22 cellular contexts compared by ENCODE assay signal in genomic region chr2:240630771-240631560, GRCh38. TPM values are rescaled to one million over a fixed set of nuclear protein-coding genes. Genes with fewer than 3 reads are reported as not detected.
DNase-seq lines count a peak whose midpoint lies in the region; ATAC-seq, FAIRE-seq and TF ChIP-seq lines count a peak whose summit lies in the region.
"Had no signal": no experiment of that assay in that cellular context is flagged by ENCODE, and none has a peak within 500 bp of the region (broad histone marks: within the 10 kb centered on the region; RNA-seq: fewer than 3 reads in every experiment).

No MANE protein-coding gene starts in this region.

- peaks cover 34% of the 10 kb centered on the region for H3K9me3 ChIP-seq in HepG2 (ENCODE audit: low read length)
- H3K9me3 ChIP-seq in suprapubic skin: no peaks in the 10 kb centered on the region
- H3K9me3 ChIP-seq: MG63 had no signal

- intact Hi-C loops in HepG2 (cut with micrococcal nuclease; ENCODE audit: unreplicated experiment): no loop called here

- no peaks in the 10 kb centered on the region for H3K27me3 ChIP-seq in HepG2 (ENCODE audit: control insufficient read depth in 1 of 2, insufficient read depth in 2 of 2, low read length in 2 of 2)
- H3K27me3 ChIP-seq in suprapubic skin: no peaks in the 10 kb centered on the region
- H3K27me3 ChIP-seq: BLaER1, MG63 had no signal

- in situ Hi-C loops in HepG2 (cut with HindIII; ENCODE audit: extremely low pct_ligation_motif_present, low pct_unique_long_range_greater_than_20kb): no loop called here

- H3K9ac ChIP-seq in HepG2 (ENCODE audit: insufficient read depth, low read depth, low read length): no peak overlapping the region
- H3K9ac ChIP-seq: BLaER1, GM23248 had no signal

- H3K4me3 ChIP-seq in HepG2 (replicated peaks in 1 of 3; ENCODE audit: insufficient read depth in 1 of 3, low read depth in 2 of 3, low read length in 3 of 3): no peak overlapping the region
- H3K4me3 ChIP-seq in suprapubic skin: no peak overlapping the region
- H3K4me3 ChIP-seq: BLaER1, GM23248, MG63, PC-9 had no signal

- no peak overlapping the region for H3K4me2 ChIP-seq in HepG2 (ENCODE audit: low read depth, low read length)
- H3K4me2 ChIP-seq: BLaER1, PC-9 had no signal

- CTCF ChIA-PET in HepG2 (lab: Yijun Ruan, JAX; ENCODE audit: low intra/inter-chr PET ratio, low total read pairs): no interaction called here

- FAIRE-seq in HepG2 (lab: Jason Lieb, UNC): no peak
- FAIRE-seq: GM12891 had no signal

- H2AFZ ChIP-seq in HepG2 (ENCODE audit: low read length): no peak overlapping the region
- H2AFZ ChIP-seq: GM23248, PC-9 had no signal

- H4K20me1 ChIP-seq in HepG2 (ENCODE audit: insufficient read depth, low read length): no peaks in the 10 kb centered on the region
- H4K20me1 ChIP-seq: BLaER1 had no signal

- H3K4me1 Mint-ChIP-seq in chondrocyte (ENCODE audit: low read depth): no peaks in the 10 kb centered on the region
- peaks cover 16% of the 10 kb centered on the region for H3K4me1 Mint-ChIP-seq in nephron progenitor cell

- DNase-seq in activated CD4-positive, alpha-beta T cell treated with anti-CD3 and anti-CD28 coated beads for 1 hour: peak; percentile 5
- DNase-seq in activated CD4-positive, alpha-beta T cell treated with anti-CD3 and anti-CD28 coated beads, Interleukin-2, amount 50 U/mL, for 1 hour: no peak
- DNase-seq in chondrocyte (ENCODE audit: low spot score) (peak; percentile 71), HepG2 (ENCODE audit: low spot score) (no peak), suprapubic skin (ENCODE audit: low spot score in 2 of 2) (peak; percentile 39 to 49), NCI-H1105 (lab: John Stamatoyannopoulos, UW) (no peak), nephron progenitor cell (no peak), SK-N-DZ (ENCODE audit: low spot score) (no peak)
- DNase-seq: DMS 273 treated with DMSO at 0.1 percent for 48 hours, GF-D8, GM23248, HCEC 1CT, MG63, NCI-H1092, NCI-H1694, NCI-H510A treated with DMSO at 0.1 percent for 48 hours, NCI-H82, PC-9 had no signal

- no peak for ATAC-seq in HepG2

- no peak for TF ChIP-seq RAD21 in HepG2 (CRISPR knock-in tag; IDR thresholded peaks at IDR 0.05)

- POLR2A ChIA-PET in HepG2 (lab: Yijun Ruan, JAX): interaction anchor here (1.8 kb wide), 1 partner anchor 45 kb away, joined by 4 read pairs; the partner anchor contains the start of gene CAPN10

- TF ChIP-seq POLR2A in HepG2 (IDR thresholded peaks at IDR 0.05; ENCODE audit: insufficient read depth in 1 of 2, low read depth in 2 of 2, low read length in 2 of 2) (no peak), suprapubic skin (IDR thresholded peaks at IDR 0.05) (no peak)

- H3K27me3 Mint-ChIP-seq in chondrocyte (ENCODE audit: low read depth) (no peaks in the 10 kb centered on the region), nephron progenitor cell (ENCODE audit: low read depth, poor library complexity) (no peaks in the 10 kb centered on the region)

- peaks cover 12% of the 10 kb centered on the region for H3K9me3 Mint-ChIP-seq in chondrocyte (ENCODE audit: low read depth)
- H3K9me3 Mint-ChIP-seq in nephron progenitor cell: peaks cover 42% of the 10 kb centered on the region

- 63% methylated on average over 10 of the region's 21 CpGs for WGBS in HepG2 (ENCODE audit: low lambda C conversion rate)
- 96% methylated on average over 9 of the region's 21 CpGs for WGBS in suprapubic skin

- H3K4me3 Mint-ChIP-seq in chondrocyte (ENCODE audit: unreplicated experiment) (no peak overlapping the region), nephron progenitor cell (no peak overlapping the region)

- H3K36me3 Mint-ChIP-seq in chondrocyte (ENCODE audit: low read depth): peaks cover 4% of the 10 kb centered on the region
- no peaks in the 10 kb centered on the region for H3K36me3 Mint-ChIP-seq in nephron progenitor cell (ENCODE audit: low read depth)

- H3K27ac Mint-ChIP-seq in chondrocyte (ENCODE audit: unreplicated experiment) (no peak overlapping the region), nephron progenitor cell (no peak overlapping the region)

- H3K4me1 ChIP-seq in HepG2 (ENCODE audit: insufficient read depth, low read length) (peaks cover 32% of the 10 kb centered on the region), suprapubic skin (no peaks in the 10 kb centered on the region)

- H3K27ac ChIP-seq in HepG2 (ENCODE audit: extremely low read length, insufficient read depth, low read length): no peak overlapping the region
- H3K27ac ChIP-seq in suprapubic skin: no peak overlapping the region
- H3K27ac ChIP-seq: BLaER1, GM23248, PC-9 had no signal

- no peak for TF ChIP-seq CTCF in chondrocyte (IDR thresholded peaks at IDR 0.05)
- no peak for TF ChIP-seq CTCF in HepG2 (CRISPR knock-in tag; IDR thresholded peaks at IDR 0.05)
- no peak for TF ChIP-seq CTCF in suprapubic skin (IDR thresholded peaks at IDR 0.05)
- no peak for TF ChIP-seq CTCF in nephron progenitor cell (IDR thresholded peaks at IDR 0.05)

- BruUV-seq in HepG2 (replicated peaks; lab: Mats Ljungman, UMichigan): no TSS peak

- H3K79me2 ChIP-seq in HepG2 (ENCODE audit: insufficient read depth, low read length): no peaks in the 10 kb centered on the region

- no peak for TF ChIP-seq EP300 in HepG2 (IDR thresholded peaks at IDR 0.05; ENCODE audit: low read depth in 2 of 2, low read length in 2 of 2)
- TF ChIP-seq EP300 in HepG2 (CRISPR knock-in tag; IDR thresholded peaks at IDR 0.05; ENCODE audit: borderline replicate concordance): no peak
- TF ChIP-seq EP300 in suprapubic skin (IDR thresholded peaks at IDR 0.05): no peak

- H3K36me3 ChIP-seq in HepG2 (replicated peaks in 1 of 2; ENCODE audit: control insufficient read depth in 1 of 2, insufficient read depth in 2 of 2, low read length in 2 of 2) (no peaks in the 10 kb centered on the region; a peak in 2 of 5 replicates), suprapubic skin (no peaks in the 10 kb centered on the region)
- H3K36me3 ChIP-seq: MG63 had no signal

RNA-seq across cellular contexts. Expression of gene GPR35, which starts 5.7 kb away (rescaled TPM):
- 1.9 to 2.9 TPM (median 2.8 TPM) in 3 replicates for total RNA-seq in chondrocyte
- 21.6 and 27.1 TPM in 2 replicates for total RNA-seq in HepG2 (2016; rRNA removed; fragmentation: Illumina TruSeq; extraction: Trizol)
- 10.2 and 10.8 TPM in 2 replicates for total RNA-seq in HepG2 (2016; cell fraction: cytosol; rRNA removed; fragmentation: Illumina TruSeq; extraction: Trizol; ENCODE audit: low read depth)
- total RNA-seq in HepG2 (2016; cell fraction: insoluble cytoplasmic fraction; rRNA removed; fragmentation: Illumina TruSeq; extraction: Trizol): 21.3 and 26.9 TPM in 2 replicates
- 25.5 and 33.7 TPM in 2 replicates for total RNA-seq in HepG2 (2016; cell fraction: membrane; rRNA removed; fragmentation: Illumina TruSeq; extraction: Trizol)
- 19.4 and 20.1 TPM in 2 replicates for total RNA-seq in HepG2 (2016; cell fraction: nucleus; rRNA removed; fragmentation: Illumina TruSeq; extraction: Trizol)
- polyA plus RNA-seq in HepG2 (2011; rRNA removed): 44.2 and 60.8 TPM in 2 replicates
- polyA plus RNA-seq in HepG2 (2011; cell fraction: cytosol; rRNA removed): 37.9 and 80.2 TPM in 2 replicates
- polyA plus RNA-seq in HepG2 (2011; cell fraction: nucleus; rRNA removed): 150 and 165 TPM in 2 replicates
- polyA plus RNA-seq in HepG2 (2012): 34.0 and 39.9 TPM in 2 replicates
- 6.5 and 7.6 TPM in 2 replicates for polyA plus RNA-seq in HepG2 (2016; cell fraction: cytosol; fragmentation: Illumina TruSeq; extraction: Trizol; ENCODE audit: low read depth)
- 14.4 and 15.8 TPM in 2 replicates for polyA plus RNA-seq in HepG2 (2016; cell fraction: insoluble cytoplasmic fraction; fragmentation: Illumina TruSeq; extraction: Trizol; ENCODE audit: low read depth)
- polyA plus RNA-seq in HepG2 (2016; cell fraction: membrane; fragmentation: Illumina TruSeq; extraction: Trizol; ENCODE audit: low read depth): 17.8 and 17.9 TPM in 2 replicates
- polyA plus RNA-seq in HepG2 (2016; cell fraction: nucleus; fragmentation: Illumina TruSeq; extraction: Trizol; ENCODE audit: insufficient read depth, low read depth): 29.6 and 37.8 TPM in 2 replicates
- 0.14 and 219 TPM in 2 replicates for polyA minus RNA-seq in HepG2 (2011; rRNA and poly(A)+ RNA removed; ENCODE audit: low replicate concordance)
- 44.3 and 46.7 TPM in 2 replicates for polyA minus RNA-seq in HepG2 (2011; cell fraction: cytosol; rRNA and poly(A)+ RNA removed)
- polyA minus RNA-seq in HepG2 (2011; cell fraction: nucleus; rRNA and poly(A)+ RNA removed): 30.9 and 33.3 TPM in 2 replicates
- total RNA-seq in suprapubic skin: 1 to 10 TPM; 1.4 to 7.5 (median 2.5) TPM
- not detected in 2 replicates for polyA plus RNA-seq in SK-N-DZ (2014; cell fraction: cytosol; rRNA removed)
- 0.16 TPM in 1 of 2 replicates, not detected in the other for polyA plus RNA-seq in SK-N-DZ (2014; cell fraction: nucleus; rRNA removed)
- total RNA-seq: GM23248 had no signal

RNA-seq across cellular contexts. Expression of gene CAPN10, which starts 44.4 kb away (rescaled TPM):
- total RNA-seq in chondrocyte (22.0 to 29.4 TPM (median 22.7 TPM) in 3 replicates), HepG2 (2016; rRNA removed; fragmentation: Illumina TruSeq; extraction: Trizol) (16.5 and 32.4 TPM in 2 replicates), suprapubic skin (10 to 100 TPM; 31.3 to 73.6 (median 37.9) TPM)
- total RNA-seq in HepG2 (2016; cell fraction: cytosol; rRNA removed; fragmentation: Illumina TruSeq; extraction: Trizol; ENCODE audit: low read depth): 18.3 and 20.3 TPM in 2 replicates
- 16.1 and 35.0 TPM in 2 replicates for total RNA-seq in HepG2 (2016; cell fraction: insoluble cytoplasmic fraction; rRNA removed; fragmentation: Illumina TruSeq; extraction: Trizol)
- 28.2 and 28.4 TPM in 2 replicates for total RNA-seq in HepG2 (2016; cell fraction: membrane; rRNA removed; fragmentation: Illumina TruSeq; extraction: Trizol)
- total RNA-seq in HepG2 (2016; cell fraction: nucleus; rRNA removed; fragmentation: Illumina TruSeq; extraction: Trizol): 26.3 and 36.2 TPM in 2 replicates
- polyA plus RNA-seq in HepG2 (2011; rRNA removed): 27.6 and 40.7 TPM in 2 replicates
- 15.8 and 24.7 TPM in 2 replicates for polyA plus RNA-seq in HepG2 (2011; cell fraction: cytosol; rRNA removed)
- polyA plus RNA-seq in HepG2 (2011; cell fraction: nucleus; rRNA removed): 157 and 173 TPM in 2 replicates
- polyA plus RNA-seq in HepG2 (2012): 24.4 and 27.6 TPM in 2 replicates
- polyA plus RNA-seq in HepG2 (2016; cell fraction: cytosol; fragmentation: Illumina TruSeq; extraction: Trizol; ENCODE audit: low read depth): 9.1 and 9.4 TPM in 2 replicates
- polyA plus RNA-seq in HepG2 (2016; cell fraction: insoluble cytoplasmic fraction; fragmentation: Illumina TruSeq; extraction: Trizol; ENCODE audit: low read depth): 17.4 and 18.2 TPM in 2 replicates
- polyA plus RNA-seq in HepG2 (2016; cell fraction: membrane; fragmentation: Illumina TruSeq; extraction: Trizol; ENCODE audit: low read depth): 15.5 and 17.2 TPM in 2 replicates
- polyA plus RNA-seq in HepG2 (2016; cell fraction: nucleus; fragmentation: Illumina TruSeq; extraction: Trizol; ENCODE audit: insufficient read depth, low read depth): 59.4 and 61.4 TPM in 2 replicates
- polyA minus RNA-seq in HepG2 (2011; rRNA and poly(A)+ RNA removed; ENCODE audit: low replicate concordance): 11.2 and 33.8 TPM in 2 replicates
- 10.8 TPM in 2 replicates for polyA minus RNA-seq in HepG2 (2011; cell fraction: cytosol; rRNA and poly(A)+ RNA removed)
- polyA minus RNA-seq in HepG2 (2011; cell fraction: nucleus; rRNA and poly(A)+ RNA removed): 50.0 and 57.6 TPM in 2 replicates
- 33.5 and 49.4 TPM in 2 replicates for polyA plus RNA-seq in SK-N-DZ (2014; cell fraction: cytosol; rRNA removed)
- polyA plus RNA-seq in SK-N-DZ (2014; cell fraction: nucleus; rRNA removed): 222 and 266 TPM in 2 replicates

RNA-seq across cellular contexts. Expression of gene AQP12B, which starts 51.7 kb away (rescaled TPM):
- total RNA-seq in chondrocyte (not detected in 3 replicates), HepG2 (2016; rRNA removed; fragmentation: Illumina TruSeq; extraction: Trizol) (not detected in 2 replicates), suprapubic skin (not detected)
- total RNA-seq in HepG2 (2016; cell fraction: cytosol; rRNA removed; fragmentation: Illumina TruSeq; extraction: Trizol; ENCODE audit: low read depth): not detected in 2 replicates
- not detected in 2 replicates for total RNA-seq in HepG2 (2016; cell fraction: insoluble cytoplasmic fraction; rRNA removed; fragmentation: Illumina TruSeq; extraction: Trizol)
- not detected in 2 replicates for total RNA-seq in HepG2 (2016; cell fraction: membrane; rRNA removed; fragmentation: Illumina TruSeq; extraction: Trizol)
- 0.13 TPM in 1 of 2 replicates, not detected in the other for total RNA-seq in HepG2 (2016; cell fraction: nucleus; rRNA removed; fragmentation: Illumina TruSeq; extraction: Trizol)
- not detected in 2 replicates for polyA plus RNA-seq in HepG2 (2011; rRNA removed)
- not detected in 2 replicates for polyA plus RNA-seq in HepG2 (2011; cell fraction: cytosol; rRNA removed)
- polyA plus RNA-seq in HepG2 (2011; cell fraction: nucleus; rRNA removed): 0.09 and 0.10 TPM in 2 replicates
- polyA plus RNA-seq in HepG2 (2012): not detected in 2 replicates
- not detected in 2 replicates for polyA plus RNA-seq in HepG2 (2016; cell fraction: cytosol; fragmentation: Illumina TruSeq; extraction: Trizol; ENCODE audit: low read depth)
- not detected in 2 replicates for polyA plus RNA-seq in HepG2 (2016; cell fraction: insoluble cytoplasmic fraction; fragmentation: Illumina TruSeq; extraction: Trizol; ENCODE audit: low read depth)
- not detected in 2 replicates for polyA plus RNA-seq in HepG2 (2016; cell fraction: membrane; fragmentation: Illumina TruSeq; extraction: Trizol; ENCODE audit: low read depth)
- not detected in 2 replicates for polyA plus RNA-seq in HepG2 (2016; cell fraction: nucleus; fragmentation: Illumina TruSeq; extraction: Trizol; ENCODE audit: insufficient read depth, low read depth)
- 0.10 TPM in 1 of 2 replicates, not detected in the other for polyA minus RNA-seq in HepG2 (2011; rRNA and poly(A)+ RNA removed; ENCODE audit: low replicate concordance)
- not detected in 2 replicates for polyA minus RNA-seq in HepG2 (2011; cell fraction: cytosol; rRNA and poly(A)+ RNA removed)
- not detected in 2 replicates for polyA minus RNA-seq in HepG2 (2011; cell fraction: nucleus; rRNA and poly(A)+ RNA removed)
- not detected in 2 replicates for polyA plus RNA-seq in SK-N-DZ (2014; cell fraction: cytosol; rRNA removed)
- 0.31 TPM in 1 of 2 replicates, not detected in the other for polyA plus RNA-seq in SK-N-DZ (2014; cell fraction: nucleus; rRNA removed)
- total RNA-seq: A172, Daoy, GM23248, PC-9 had no signal
- polyA plus RNA-seq: GM23248 had no signal

Comparison
In these comparisons a context has a peak if more than half of its experiments do, and no peak if none do; other contexts are left out.
1. DNase-seq: peak in activated CD4-positive, alpha-beta T cell treated with anti-CD3 and anti-CD28 coated beads for 1 hour (single experiment), chondrocyte (single experiment) and suprapubic skin (2 of 2); none in activated CD4-positive, alpha-beta T cell treated with anti-CD3 and anti-CD28 coated beads, Interleukin-2, amount 50 U/mL, for 1 hour (single experiment), HepG2 (single experiment), NCI-H1105 (single experiment), nephron progenitor cell (single experiment) and SK-N-DZ (single experiment).